In genomic region chr21:31922881-31923280, GRCh38 we compare ENCODE assay signal across 18 cellular contexts. TPM values are rescaled to one million over a fixed set of nuclear protein-coding genes. Genes with fewer than 3 reads are reported as not detected.
"Had no signal": no experiment of that assay in that cellular context is flagged by ENCODE, and none has a peak within 500 bp of the region (broad histone marks: within the 10 kb centered on the region; RNA-seq: fewer than 3 reads in every experiment).

No MANE protein-coding gene starts in this region.

- ATAC-seq: activated naive CD8-positive, alpha-beta T cell treated with anti-CD3 and anti-CD28 coated beads, Interleukin-2, amount 50 U/mL, for 24 hours; gastroesophageal sphincter; heart left ventricle; mucosa of descending colon; naive thymus-derived CD8-positive, alpha-beta T cell had no signal

- DNase-seq: activated CD4-positive, alpha-beta T cell treated with anti-CD3 and anti-CD28 coated beads for 1 hour; activated CD8-positive, alpha-beta memory T cell treated with anti-CD3 and anti-CD28 coated beads for 24 hours; activated CD8-positive, alpha-beta memory T cell treated with anti-CD3 and anti-CD28 coated beads, Interleukin-2, amount 50 U/mL, for 48 hours; activated effector memory CD4-positive, alpha-beta T cell treated with Interleukin-2 at 50 U/mL for 16 hours; activated naive CD4-positive, alpha-beta T cell treated with anti-CD3 and anti-CD28 coated beads, Interleukin-2, amount 10 ng/mL, durations not matched to agents 7 days and 5 days; activated naive CD8-positive, alpha-beta T cell treated with anti-CD3 and anti-CD28 coated beads, Interleukin-2, amount 50 U/mL, for 24 hours; activated T-cell treated with anti-CD3 and anti-CD28 coated beads, Interleukin-2, amount 50 U/mL, for 48 hours; anterior cingulate cortex; colonic mucosa; heart left ventricle; mucosa of descending colon; naive thymus-derived CD8-positive, alpha-beta T cell; stimulated activated CD8-positive, alpha-beta memory T cell treated with anti-CD3 and anti-CD28 coated beads, Interleukin-4, amount 100 ng/mL, for 48 hours; stimulated activated naive CD4-positive, alpha-beta T cell; thyroid gland; WERI-Rb-1 had no signal

RNA-seq across cellular contexts. Expression of gene HUNK, which starts 50.1 kb away (rescaled TPM):
- total RNA-seq: T-helper 2 cell treated with Interferon-gamma antibody and Interleukin-4, amounts not matched to agents 100 ng/mL and 5 ng/mL, for 36 hours had no signal
